ENCODE assay signal across 10 cellular contexts in the genomic region with DNA sequence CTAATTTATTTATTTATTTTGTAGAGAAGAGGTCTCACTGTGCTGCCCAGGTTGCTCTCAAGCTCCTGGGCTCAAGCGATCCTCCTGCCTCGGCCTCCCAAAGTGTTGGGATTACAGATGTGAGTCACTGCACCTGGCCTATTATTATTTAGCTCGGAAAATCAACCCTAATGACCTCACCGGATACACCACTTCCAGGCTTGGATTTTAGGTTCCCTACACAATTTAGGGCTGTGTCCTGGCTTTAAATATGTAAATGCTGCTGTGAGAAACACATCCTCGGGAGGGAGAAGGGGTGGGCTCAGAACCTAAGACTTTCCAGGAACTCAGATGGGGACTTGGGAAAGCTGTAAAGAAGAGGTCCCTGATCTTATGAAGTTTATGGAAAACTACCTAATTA. TPM values are rescaled to one million over a fixed set of nuclear protein-coding genes. Genes with fewer than 3 reads are reported as not detected.
A peak's percentile ranks its signal among the peaks of the same experiment; 100 is the strongest.
DNase-seq lines count a peak whose midpoint lies in the region; ATAC-seq and TF ChIP-seq lines count a peak whose summit lies in the region.
"Had no signal": no experiment of that assay in that cellular context is flagged by ENCODE, and none has a peak within 500 bp of the region (broad histone marks: within the 10 kb centered on the region; RNA-seq: fewer than 3 reads in every experiment).

No MANE protein-coding gene starts in this region.

- no peak for TF ChIP-seq CTCF in nephron (IDR thresholded peaks at IDR 0.05; ENCODE audit: unreplicated experiment in 3 of 3)

- H3K4me3 ChIP-seq in CD8-positive, alpha-beta memory T cell (ENCODE audit: low read length) = peak overlapping the region; percentile 59
- H3K4me3 ChIP-seq in Jurkat, Clone E6-1 (ENCODE audit: low read length) = peak overlapping the region; percentile 73

- no peaks in the 10 kb centered on the region for H3K36me3 ChIP-seq in CD8-positive, alpha-beta memory T cell (ENCODE audit: insufficient read depth, low read length)
- H3K36me3 ChIP-seq: HAP-1 had no signal

- H3K36me3 Mint-ChIP-seq in CD8-positive, alpha-beta memory T cell = no peaks in the 10 kb centered on the region
- no peaks in the 10 kb centered on the region for H3K36me3 Mint-ChIP-seq in nephron (ENCODE audit: low read depth)

- peak overlapping the region; percentile 78 to 89 (median 84) for H3K4me3 Mint-ChIP-seq in CD8-positive, alpha-beta memory T cell
- peak overlapping the region; percentile 84 to 86 (median 84) for H3K4me3 Mint-ChIP-seq in nephron

- no peak for ATAC-seq in HG03457 (IDR thresholded peaks at IDR 0.05; ENCODE audit: unreplicated experiment)
- no peak for ATAC-seq in HG03025 (IDR thresholded peaks at IDR 0.05; ENCODE audit: low FRiP score, unreplicated experiment)

- POLR2A ChIA-PET in CD8-positive, alpha-beta memory T cell (lab: Charles Lee) = no interaction called here

- no peak overlapping the region for H3K27ac ChIP-seq in CD8-positive, alpha-beta memory T cell (ENCODE audit: low read depth, low read length)

- H3K27ac Mint-ChIP-seq in CD8-positive, alpha-beta memory T cell = peak overlapping the region in 3 of 8 donors; percentile 55 to 80 (median 77)
- no peak overlapping the region for H3K27ac Mint-ChIP-seq in nephron

- H3K9me3 ChIP-seq in CD8-positive, alpha-beta memory T cell (ENCODE audit: low read length) = no peaks in the 10 kb centered on the region
- H3K9me3 ChIP-seq: HAP-1 had no signal

- peaks cover 31 to 48% of the 10 kb centered on the region in 2 donors for H3K27me3 Mint-ChIP-seq in CD8-positive, alpha-beta memory T cell
- H3K27me3 Mint-ChIP-seq in nephron (ENCODE audit: low read depth) = peaks cover 96% of the 10 kb centered on the region

- DNase-seq in CD8-positive, alpha-beta memory T cell = no peak
- DNase-seq in Jurkat, Clone E6-1 (ENCODE audit: low read depth, low spot score) = no peak
- DNase-seq in dermis blood vessel endothelial cell (peak; percentile 37), RPMI8226 (no peak)
- DNase-seq in central memory CD4-positive, alpha-beta T cell = no peak
- DNase-seq: effector CD4-positive, alpha-beta T cell had no signal

- peaks cover 0 to 6% (median 0%) of the 10 kb centered on the region in 5 donors for H3K9me3 Mint-ChIP-seq in CD8-positive, alpha-beta memory T cell
- H3K9me3 Mint-ChIP-seq in nephron = no peaks in the 10 kb centered on the region

- CTCF ChIA-PET in CD8-positive, alpha-beta memory T cell (lab: Charles Lee) = interaction anchor here (1.0 to 1.2 kb wide), 5 partner anchors 10 to 28 kb away, joined by 3 to 4 read pairs (median 3); no protein-coding TSS in a partner anchor

- H3K4me1 ChIP-seq in CD8-positive, alpha-beta memory T cell (ENCODE audit: insufficient read depth, low read length) = peaks cover 10% of the 10 kb centered on the region

- peaks cover 9% of the 10 kb centered on the region for H3K27me3 ChIP-seq in CD8-positive, alpha-beta memory T cell (ENCODE audit: insufficient read depth, low read length, poor library complexity, severe bottlenecking)

- H3K4me1 Mint-ChIP-seq in CD8-positive, alpha-beta memory T cell = peaks cover 11 to 17% (median 15%) of the 10 kb centered on the region in 3 donors
- H3K4me1 Mint-ChIP-seq in nephron = peaks cover 6% of the 10 kb centered on the region

RNA-seq across cellular contexts. Expression of a gene that starts 51.0 kb away (rescaled TPM):
- total RNA-seq in CD8-positive, alpha-beta memory T cell = not detected
- polyA plus RNA-seq in CD8-positive, alpha-beta memory T cell = not detected
- not detected for polyA plus RNA-seq in Jurkat, Clone E6-1 (2012; ENCODE audit: insufficient read depth, insufficient read length)
- total RNA-seq in dermis blood vessel endothelial cell = 0.05 TPM in 1 of 2 replicates, not detected in the other
